ENCODE assay signal across 17 cellular contexts in the genomic region with DNA sequence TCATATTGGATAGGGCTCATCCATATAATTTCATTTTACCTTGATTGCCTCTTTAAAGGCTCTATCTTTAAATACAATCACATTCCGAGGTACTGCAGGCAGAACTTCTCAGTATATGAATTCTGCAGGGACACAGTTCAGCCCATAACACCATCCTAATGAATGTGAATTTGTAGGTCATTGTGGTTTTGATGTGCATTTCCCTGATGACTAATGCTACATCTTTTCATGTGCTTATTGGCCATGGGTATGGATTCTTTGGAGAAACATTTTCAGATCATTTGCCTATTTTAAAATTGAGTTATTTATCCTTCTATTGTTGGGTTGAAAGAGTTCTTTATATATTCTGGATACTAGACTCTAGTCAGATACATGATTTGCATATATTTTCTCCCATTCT. TPM values are rescaled to one million over a fixed set of nuclear protein-coding genes. Genes with fewer than 3 reads are reported as not detected.
DNase-seq lines count a peak whose midpoint lies in the region; ATAC-seq and TF ChIP-seq lines count a peak whose summit lies in the region.
"Had no signal": no experiment of that assay in that cellular context is flagged by ENCODE, and none has a peak within 500 bp of the region (broad histone marks: within the 10 kb centered on the region; RNA-seq: fewer than 3 reads in every experiment).

No MANE protein-coding gene starts in this region.

- no peak overlapping the region for H2BK120ac ChIP-seq in mesenchymal stem cell (ENCODE audit: low read depth, low read length)

- no peak overlapping the region for H3K4me2 ChIP-seq in mammary epithelial cell (ENCODE audit: insufficient read depth, low read depth, low read length)
- H3K4me2 ChIP-seq in mesenchymal stem cell (ENCODE audit: low read length, poor library complexity, severe bottlenecking) = no peak overlapping the region

- no peak overlapping the region for H2BK15ac ChIP-seq in mesenchymal stem cell (ENCODE audit: low read depth, poor library complexity, severe bottlenecking)

- no peak overlapping the region for H4K8ac ChIP-seq in mesenchymal stem cell (ENCODE audit: low read length)

- H3K4me1 ChIP-seq in mammary epithelial cell (ENCODE audit: insufficient read depth, low read length) (no peaks in the 10 kb centered on the region), mesenchymal stem cell (ENCODE audit: control insufficient read depth, insufficient read depth, low read depth, low read length) (no peaks in the 10 kb centered on the region)
- H3K4me1 ChIP-seq: left lung, psoas muscle, SJSA1 had no signal

- H3K79me1 ChIP-seq in mesenchymal stem cell (replicated peaks; ENCODE audit: low read length, poor library complexity, severe bottlenecking) = no peaks in the 10 kb centered on the region

- DNase-seq in GM04503 (ENCODE audit: low read depth) (peak; percentile 9), M059J (ENCODE audit: low read depth) (peak; percentile 54), mammary epithelial cell (peak; percentile 46), mesenchymal stem cell (peak; percentile 63), NCI-H446 (lab: John Stamatoyannopoulos, UW) (no peak), NCI-H1417 treated with DMSO at 0.1 percent for 48 hours (lab: John Stamatoyannopoulos, UW) (no peak)
- DNase-seq: activated CD8-positive, alpha-beta memory T cell treated with anti-CD3 and anti-CD28 coated beads, Interleukin-2, amount 10 ng/mL, durations not matched to agents 7 days and 5 days; activated naive CD4-positive, alpha-beta T cell; central memory CD4-positive, alpha-beta T cell; hypothalamus; left lung; NCI-H1417; NCI-H446 treated with DMSO at 0.1 percent for 48 hours; psoas muscle had no signal

- H3K18ac ChIP-seq in mesenchymal stem cell (ENCODE audit: low read depth in 1 of 2, low read length in 2 of 2) = no peak overlapping the region

- no peaks in the 10 kb centered on the region for H3K36me3 ChIP-seq in mammary epithelial cell (ENCODE audit: insufficient read depth, low read length)
- no peaks in the 10 kb centered on the region for H3K36me3 ChIP-seq in mesenchymal stem cell (ENCODE audit: control insufficient read depth in 1 of 2, insufficient read depth in 2 of 2, low read depth in 1 of 2, low read length in 2 of 2)
- H3K36me3 ChIP-seq: left lung, SJSA1 had no signal

- WGBS in mammary epithelial cell (ENCODE audit: low coverage, missing lambda C conversion rate) = 100% methylated on average over 1 of the region's 1 CpG
- 40% methylated on average over 1 of the region's 1 CpG for WGBS in mesenchymal stem cell

- dilution Hi-C loops in mammary epithelial cell (cut with HindIII; ENCODE audit: low sequenced_read_pairs) = no loop called here

- CTCF ChIA-PET in mammary epithelial cell (lab: Charles Lee; ENCODE audit: low non-redundant PET) = no interaction called here

- no peak overlapping the region for H3K14ac ChIP-seq in mesenchymal stem cell (ENCODE audit: low read length in 2 of 2)

- H3K79me2 ChIP-seq in mammary epithelial cell (ENCODE audit: insufficient read depth, low read length) = no peaks in the 10 kb centered on the region

- no peak overlapping the region for H2BK5ac ChIP-seq in mesenchymal stem cell (ENCODE audit: low read depth, low read length, poor library complexity, severe bottlenecking)

- no peak for ATAC-seq in HG03045 (IDR thresholded peaks at IDR 0.05; ENCODE audit: unreplicated experiment)
- ATAC-seq: activated CD8-positive, alpha-beta memory T cell treated with anti-CD3 and anti-CD28 coated beads, Interleukin-2, amount 10 ng/mL, durations not matched to agents 7 days and 5 days; left lung; psoas muscle; WTC11 had no signal

- no peak for TF ChIP-seq CTCF in mammary epithelial cell (conservative IDR thresholded peaks at IDR 0.05 in 1 of 2, IDR thresholded peaks at IDR 0.05 in 1 of 2; ENCODE audit: extremely low read depth in 1 of 2, insufficient read depth in 1 of 2, low read depth in 1 of 2, low read length in 2 of 2)

- H3K4ac ChIP-seq in mesenchymal stem cell (ENCODE audit: low read depth in 1 of 2, low read length in 2 of 2) = no peak overlapping the region

- H3K23ac ChIP-seq in mesenchymal stem cell (ENCODE audit: low read length in 2 of 2) = no peak overlapping the region

- H4K91ac ChIP-seq in mesenchymal stem cell (ENCODE audit: low read length) = no peak overlapping the region

- H2AFZ ChIP-seq in mammary epithelial cell (ENCODE audit: low read depth, low read length) (no peak overlapping the region), mesenchymal stem cell (ENCODE audit: low read depth, low read length) (no peak overlapping the region)

- H3K27ac ChIP-seq in mammary epithelial cell (ENCODE audit: insufficient read depth, low read depth, low read length) (no peak overlapping the region), mesenchymal stem cell (ENCODE audit: low read length, poor library complexity, severe bottlenecking) (no peak overlapping the region)
- H3K27ac ChIP-seq: left lung, psoas muscle, SJSA1 had no signal

- H3K9me3 ChIP-seq in mammary epithelial cell (replicated peaks; ENCODE audit: insufficient read depth, low read length) = no peaks in the 10 kb centered on the region
- H3K9me3 ChIP-seq in mesenchymal stem cell (ENCODE audit: control insufficient read depth, low read length) = no peaks in the 10 kb centered on the region
- H3K9me3 ChIP-seq: left lung, psoas muscle, SJSA1 had no signal

- peaks cover 1% of the 10 kb centered on the region for H3K27me3 ChIP-seq in mammary epithelial cell (ENCODE audit: insufficient read depth, low read length)
- peaks cover 0 to 3% of the 10 kb centered on the region in 2 experiments for H3K27me3 ChIP-seq in mesenchymal stem cell (ENCODE audit: control insufficient read depth in 1 of 2, insufficient read depth in 1 of 2, low read length in 2 of 2)
- H3K27me3 ChIP-seq: SJSA1 had no signal

- no TSS peak for BruUV-seq in mammary epithelial cell (replicated peaks; lab: Mats Ljungman, UMichigan)

- in situ Hi-C loops in mammary epithelial cell (cut with MboI; ENCODE audit: low sequenced_read_pairs in 2 of 2) = no loop called here

- intact Hi-C loops in mammary epithelial cell (cut with micrococcal nuclease) = no loop called here

- no peak overlapping the region for H2BK12ac ChIP-seq in mesenchymal stem cell (ENCODE audit: low read length in 2 of 2)

- H3K9ac ChIP-seq in mammary epithelial cell (ENCODE audit: insufficient read depth, low read length) (no peak overlapping the region), mesenchymal stem cell (ENCODE audit: low read length) (no peak overlapping the region)

- no peak overlapping the region for H3K4me3 ChIP-seq in mammary epithelial cell (replicated peaks in 1 of 3; ENCODE audit: insufficient read depth in 1 of 3, low read depth in 2 of 3, low read length in 3 of 3)
- H3K4me3 ChIP-seq in mesenchymal stem cell (ENCODE audit: insufficient read depth in 1 of 2, low read depth in 1 of 2, low read length in 2 of 2) = no peak overlapping the region
- H3K4me3 ChIP-seq: left lung, psoas muscle, SJSA1 had no signal

- H4K20me1 ChIP-seq in mammary epithelial cell (ENCODE audit: insufficient read depth, low read length) = no peaks in the 10 kb centered on the region

- no peak overlapping the region for H2AK5ac ChIP-seq in mesenchymal stem cell (ENCODE audit: low read length, severe bottlenecking)

RNA-seq across cellular contexts. Expression of gene RPS6KC1, which starts 9.6 kb away (rescaled TPM):
- 23.6 and 27.4 TPM in 2 replicates for total RNA-seq in M059J (2014; rRNA removed; shearing (Covaris generic))
- total RNA-seq in mammary epithelial cell = 10 to 100 TPM; 17.2 to 23.8 TPM
- 5.2 TPM for polyA plus RNA-seq in mammary epithelial cell
- polyA minus RNA-seq in mammary epithelial cell = 17.5 TPM
- polyA plus RNA-seq in mesenchymal stem cell (2013, experiment 1 of 2) = 10.5 TPM
- 11.0 TPM for polyA plus RNA-seq in mesenchymal stem cell (2013, experiment 2 of 2)

RNA-seq across cellular contexts. Expression of gene ANGEL2, which starts 25.8 kb away (rescaled TPM):
- total RNA-seq in M059J (2014; rRNA removed; shearing (Covaris generic)) = 19.1 and 31.8 TPM in 2 replicates
- total RNA-seq in mammary epithelial cell = 10 to 100 TPM; 28.5 to 38.3 TPM
- polyA plus RNA-seq in mammary epithelial cell = 13.0 TPM
- polyA minus RNA-seq in mammary epithelial cell = 22.2 TPM
- polyA plus RNA-seq in mesenchymal stem cell (2013, experiment 1 of 2) = 13.6 TPM
- polyA plus RNA-seq in mesenchymal stem cell (2013, experiment 2 of 2) = 15.4 TPM

Comparison
In these comparisons a context has a peak if more than half of its experiments do, and no peak if none do; other contexts are left out.
1. DNase-seq: peak in GM04503 (single experiment), M059J (single experiment), mammary epithelial cell (single experiment) and mesenchymal stem cell (single experiment); none in NCI-H446 (0 of 2) and NCI-H1417 treated with DMSO at 0.1 percent for 48 hours (single experiment).